In genomic region chr16:3305109-3306068, GRCh38 we compare ENCODE assay signal across 8 cellular contexts. TPM values are rescaled to one million over a fixed set of nuclear protein-coding genes. Genes with fewer than 3 reads are reported as not detected.
DNase-seq lines count a peak whose midpoint lies in the region; ATAC-seq, FAIRE-seq and TF ChIP-seq lines count a peak whose summit lies in the region.

Gene TIGD7 (minus strand): TSS chr16:3305430. CDS start chr16:3300614, 4,816 bp downstream.
Gene ZNF75A (plus strand): TSS chr16:3305497. CDS start chr16:3308429, 2,932 bp downstream.

- no peaks in the 10 kb centered on the region for H3K36me3 ChIP-seq in HepG2 (replicated peaks in 1 of 2; ENCODE audit: control insufficient read depth in 1 of 2, insufficient read depth in 2 of 2, low read length in 2 of 2)

- no peak within 1 kb of the TSS for H2AFZ ChIP-seq in HepG2 (ENCODE audit: low read length)

- H3K79me2 ChIP-seq in HepG2 (ENCODE audit: insufficient read depth, low read length): no peaks in the 10 kb centered on the region

- TF ChIP-seq RAD21 in HepG2 (CRISPR knock-in tag; IDR thresholded peaks at IDR 0.05): no peak

- no peak within 1 kb of the TSS for H3K27ac ChIP-seq in HepG2 (ENCODE audit: extremely low read length, insufficient read depth, low read length)

- in situ Hi-C loops in HepG2 (cut with HindIII; ENCODE audit: extremely low pct_ligation_motif_present, low pct_unique_long_range_greater_than_20kb): no loop called here

- FAIRE-seq in HepG2 (lab: Jason Lieb, UNC): no peak

- H3K27me3 ChIP-seq in HepG2 (ENCODE audit: control insufficient read depth in 1 of 2, insufficient read depth in 2 of 2, low read length in 2 of 2): no peaks in the 10 kb centered on the region

- H3K4me1 ChIP-seq in HepG2 (ENCODE audit: insufficient read depth, low read length): no peaks in the 10 kb centered on the region

- 93% methylated on average over 67 of the region's 103 CpGs for WGBS in HepG2 (ENCODE audit: low lambda C conversion rate)

- no peak within 1 kb of the TSS for H3K9ac ChIP-seq in HepG2 (ENCODE audit: insufficient read depth, low read depth, low read length)

- no peaks in the 10 kb centered on the region for H4K20me1 ChIP-seq in HepG2 (ENCODE audit: insufficient read depth, low read length)

- no peak for TF ChIP-seq POLR2A in HepG2 (IDR thresholded peaks at IDR 0.05; ENCODE audit: insufficient read depth in 1 of 2, low read depth in 2 of 2, low read length in 2 of 2)

- CTCF ChIA-PET in HepG2 (lab: Yijun Ruan, JAX; ENCODE audit: low intra/inter-chr PET ratio, low total read pairs): no interaction called here

- 0 out of 2 replicates have a peak, but pooled peaks have one; percentile 1 for TF ChIP-seq CTCF in AG10803 (conservative IDR thresholded peaks at IDR 0.05; ENCODE audit: low read length)
- TF ChIP-seq CTCF in HepG2 (CRISPR knock-in tag; IDR thresholded peaks at IDR 0.05): no peak

- intact Hi-C loops in HepG2 (cut with micrococcal nuclease; ENCODE audit: unreplicated experiment): no loop called here

- peak; percentile 90 for DNase-seq in AG10803 (ENCODE audit: low read depth)
- peak; percentile 86 to 94 for DNase-seq in NCI-H524 (lab: John Stamatoyannopoulos, UW)
- peak; percentile 77 for DNase-seq in activated CD4-positive, alpha-beta T cell treated with anti-CD3 and anti-CD28 coated beads, Interleukin-2, amount 50 U/mL, for 1 hour
- peak; percentile 82 for DNase-seq in dedifferentiated amniotic fluid mesenchymal stem cell (ENCODE audit: extremely low spot score)
- DNase-seq in HepG2 (ENCODE audit: low spot score): no peak
- peak; percentile 73 for DNase-seq in stimulated activated CD4-positive, alpha-beta T cell treated with anti-CD3 and anti-CD28 coated beads, Interleukin-2, amount 100 ng/mL, for 4 hours (ENCODE audit: low read depth)

- H3K4me3 ChIP-seq in AG10803 (ENCODE audit: low read length): peak within 1 kb of the TSS; percentile 90
- no peak within 1 kb of the TSS for H3K4me3 ChIP-seq in HepG2 (replicated peaks in 1 of 3; ENCODE audit: insufficient read depth in 1 of 3, low read depth in 2 of 3, low read length in 3 of 3)

- TF ChIP-seq EP300 in HepG2 (IDR thresholded peaks at IDR 0.05; ENCODE audit: low read depth in 2 of 2, low read length in 2 of 2) (no peak), HepG2 (CRISPR knock-in tag; IDR thresholded peaks at IDR 0.05; ENCODE audit: borderline replicate concordance) (no peak)

- BruUV-seq in HepG2 (replicated peaks; lab: Mats Ljungman, UMichigan): no TSS peak

- ATAC-seq in GM19023 (IDR thresholded peaks at IDR 0.05; ENCODE audit: unreplicated experiment) (peak; percentile 93), HG03196 (IDR thresholded peaks at IDR 0.05; ENCODE audit: unreplicated experiment) (peak; percentile 91), HepG2 (no peak; the same call in 2 of the 3 replicates)

- POLR2A ChIA-PET in HepG2 (lab: Yijun Ruan, JAX): no interaction called here

- H3K4me2 ChIP-seq in HepG2 (ENCODE audit: low read depth, low read length): no peak within 1 kb of the TSS

- no peaks in the 10 kb centered on the region for H3K9me3 ChIP-seq in HepG2 (ENCODE audit: low read length)

TF ChIP-seq in HepG2, 621 proteins besides CTCF, POLR2A, EP300 and RAD21 (continues in another document):
- TF ChIP-seq AGO2 (optimal IDR thresholded peaks at IDR 0.05; ENCODE audit: low read depth, low read length): peak; percentile 77
- TF ChIP-seq USF2 (IDR thresholded peaks at IDR 0.05; ENCODE audit: low read depth, low read length): no peak
- no peak for TF ChIP-seq USF2 (CRISPR knock-in tag; IDR thresholded peaks at IDR 0.05; ENCODE audit: borderline replicate concordance)
- TF ChIP-seq ZNF710 (CRISPR knock-in tag; IDR thresholded peaks at IDR 0.05; ENCODE audit: borderline replicate concordance): no peak

RNA-seq across cellular contexts. Expression of gene TIGD7, which starts in this region (rescaled TPM):
- not detected in 2 replicates for total RNA-seq in HepG2 (2016; rRNA removed; fragmentation: Illumina TruSeq; extraction: Trizol)
- total RNA-seq in HepG2 (2016; cell fraction: cytosol; rRNA removed; fragmentation: Illumina TruSeq; extraction: Trizol; ENCODE audit: low read depth): not detected in 2 replicates
- not detected in 2 replicates for total RNA-seq in HepG2 (2016; cell fraction: insoluble cytoplasmic fraction; rRNA removed; fragmentation: Illumina TruSeq; extraction: Trizol)
- not detected in 2 replicates for total RNA-seq in HepG2 (2016; cell fraction: membrane; rRNA removed; fragmentation: Illumina TruSeq; extraction: Trizol)
- not detected in 2 replicates for total RNA-seq in HepG2 (2016; cell fraction: nucleus; rRNA removed; fragmentation: Illumina TruSeq; extraction: Trizol)
- polyA plus RNA-seq in HepG2 (2011; rRNA removed): not detected in 2 replicates
- polyA plus RNA-seq in HepG2 (2011; cell fraction: cytosol; rRNA removed): not detected in 2 replicates
- not detected in 2 replicates for polyA plus RNA-seq in HepG2 (2011; cell fraction: nucleus; rRNA removed)
- 0.63 and 0.88 TPM in 2 replicates for polyA plus RNA-seq in HepG2 (2012)
- not detected in 2 replicates for polyA plus RNA-seq in HepG2 (2016; cell fraction: cytosol; fragmentation: Illumina TruSeq; extraction: Trizol; ENCODE audit: low read depth)
- polyA plus RNA-seq in HepG2 (2016; cell fraction: insoluble cytoplasmic fraction; fragmentation: Illumina TruSeq; extraction: Trizol; ENCODE audit: low read depth): not detected in 2 replicates
- polyA plus RNA-seq in HepG2 (2016; cell fraction: membrane; fragmentation: Illumina TruSeq; extraction: Trizol; ENCODE audit: low read depth): not detected in 2 replicates
- polyA plus RNA-seq in HepG2 (2016; cell fraction: nucleus; fragmentation: Illumina TruSeq; extraction: Trizol; ENCODE audit: insufficient read depth, low read depth): not detected in 2 replicates
- 0.08 and 2.2 TPM in 2 replicates for polyA minus RNA-seq in HepG2 (2011; rRNA and poly(A)+ RNA removed; ENCODE audit: low replicate concordance)
- not detected in 2 replicates for polyA minus RNA-seq in HepG2 (2011; cell fraction: cytosol; rRNA and poly(A)+ RNA removed)
- not detected in 2 replicates for polyA minus RNA-seq in HepG2 (2011; cell fraction: nucleus; rRNA and poly(A)+ RNA removed)

RNA-seq across cellular contexts. Expression of gene ZNF75A, which starts in this region (rescaled TPM):
- total RNA-seq in HepG2 (2016; rRNA removed; fragmentation: Illumina TruSeq; extraction: Trizol): 1.3 and 2.1 TPM in 2 replicates
- total RNA-seq in HepG2 (2016; cell fraction: cytosol; rRNA removed; fragmentation: Illumina TruSeq; extraction: Trizol; ENCODE audit: low read depth): 1.1 TPM in 2 replicates
- 1.2 and 2.0 TPM in 2 replicates for total RNA-seq in HepG2 (2016; cell fraction: insoluble cytoplasmic fraction; rRNA removed; fragmentation: Illumina TruSeq; extraction: Trizol)
- 0.31 and 0.77 TPM in 2 replicates for total RNA-seq in HepG2 (2016; cell fraction: membrane; rRNA removed; fragmentation: Illumina TruSeq; extraction: Trizol)
- 4.0 and 4.9 TPM in 2 replicates for total RNA-seq in HepG2 (2016; cell fraction: nucleus; rRNA removed; fragmentation: Illumina TruSeq; extraction: Trizol)
- 1.4 and 2.0 TPM in 2 replicates for polyA plus RNA-seq in HepG2 (2011; rRNA removed)
- 0.43 and 0.59 TPM in 2 replicates for polyA plus RNA-seq in HepG2 (2011; cell fraction: cytosol; rRNA removed)
- 3.0 and 4.0 TPM in 2 replicates for polyA plus RNA-seq in HepG2 (2011; cell fraction: nucleus; rRNA removed)
- polyA plus RNA-seq in HepG2 (2012): 2.2 and 2.8 TPM in 2 replicates
- 0.19 and 0.28 TPM in 2 replicates for polyA plus RNA-seq in HepG2 (2016; cell fraction: cytosol; fragmentation: Illumina TruSeq; extraction: Trizol; ENCODE audit: low read depth)
- 0.53 and 0.94 TPM in 2 replicates for polyA plus RNA-seq in HepG2 (2016; cell fraction: insoluble cytoplasmic fraction; fragmentation: Illumina TruSeq; extraction: Trizol; ENCODE audit: low read depth)
- polyA plus RNA-seq in HepG2 (2016; cell fraction: membrane; fragmentation: Illumina TruSeq; extraction: Trizol; ENCODE audit: low read depth): 0.18 and 0.56 TPM in 2 replicates
- polyA plus RNA-seq in HepG2 (2016; cell fraction: nucleus; fragmentation: Illumina TruSeq; extraction: Trizol; ENCODE audit: insufficient read depth, low read depth): 7.5 and 9.8 TPM in 2 replicates
- 1.4 and 8.3 TPM in 2 replicates for polyA minus RNA-seq in HepG2 (2011; rRNA and poly(A)+ RNA removed; ENCODE audit: low replicate concordance)
- polyA minus RNA-seq in HepG2 (2011; cell fraction: cytosol; rRNA and poly(A)+ RNA removed): 0.40 and 0.70 TPM in 2 replicates
- 8.1 and 9.4 TPM in 2 replicates for polyA minus RNA-seq in HepG2 (2011; cell fraction: nucleus; rRNA and poly(A)+ RNA removed)
